In the genomic region with DNA sequence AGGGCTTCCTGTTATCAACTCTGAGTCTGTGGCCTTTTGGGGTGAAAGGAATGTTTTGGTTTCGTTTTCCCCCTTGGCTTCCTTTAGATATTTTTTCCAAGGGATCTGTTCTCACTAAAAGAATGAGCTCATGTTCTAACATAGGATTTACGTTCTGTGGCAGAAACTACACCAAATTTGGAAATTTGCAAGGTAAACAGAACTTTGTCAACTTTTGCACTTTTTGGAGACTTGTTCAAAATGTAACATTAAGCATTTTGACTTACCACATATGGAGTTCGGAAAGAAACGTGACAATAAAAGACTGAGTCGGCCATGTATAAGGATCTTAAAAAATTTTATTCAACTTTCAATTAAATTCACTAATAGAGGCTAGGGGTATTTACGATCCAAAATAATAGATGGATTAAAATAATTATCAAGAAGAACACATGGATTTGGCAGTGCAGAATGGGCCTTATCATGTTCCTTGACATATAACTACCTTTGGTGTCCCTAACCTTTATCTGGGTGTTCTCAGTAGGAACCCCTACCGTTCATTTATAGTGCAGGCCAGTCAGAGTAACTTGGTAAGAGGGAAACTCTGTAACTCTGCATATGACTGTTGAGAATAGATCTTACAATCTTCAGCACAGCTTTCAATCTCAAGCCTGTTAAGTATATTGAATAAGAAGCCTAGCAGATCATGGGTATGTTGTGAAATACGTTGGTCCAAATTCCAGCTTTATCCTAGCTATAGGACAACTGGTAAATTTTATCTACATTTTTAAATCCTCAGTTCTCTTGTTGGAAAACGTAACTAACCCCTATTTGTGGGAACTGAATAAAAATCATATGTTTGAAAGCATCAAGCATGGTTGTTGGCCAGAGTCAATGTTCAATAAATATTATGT, we compare ENCODE assay signal across 1 cellular context.
A peak's percentile ranks its signal among the peaks of the same experiment; 100 is the strongest.
TF ChIP-seq lines count a peak whose summit lies in the region.

No MANE protein-coding gene starts in this region.

TF ChIP-seq in K562, 482 proteins besides CTCF, POLR2A, EP300 and RAD21 (continued from another document):
- TF ChIP-seq ARID3A (IDR thresholded peaks at IDR 0.05; ENCODE audit: borderline replicate concordance, low read depth, low read length) (peak; percentile 79; the same call in 1 of the 2 replicates), GABPA (tag; conservative IDR thresholded peaks at IDR 0.05; ENCODE audit: low read depth) (peak; percentile 16; the same call in 1 of the 2 replicates), ATF1 (CRISPR knock-in tag; IDR thresholded peaks at IDR 0.05) (no peak), ATF1 (tag; IDR thresholded peaks at IDR 0.05) (peak; percentile 44; the same call in 1 of the 2 replicates), HCFC1 (IDR thresholded peaks at IDR 0.05; ENCODE audit: low read depth, low read length) (no peak), SIX5 (IDR thresholded peaks at IDR 0.05; ENCODE audit: borderline replicate concordance in 1 of 2, insufficient read depth in 1 of 2, low read depth in 1 of 2, low read length in 2 of 2) (no peak), RNF2 (IDR thresholded peaks at IDR 0.05) (peak; percentile 45; the same call in 1 of the 2 replicates), ZZZ3 (IDR thresholded peaks at IDR 0.05) (no peak), SMARCE1 (IDR thresholded peaks at IDR 0.05) (peak; percentile 62), GTF2E2 (tag; IDR thresholded peaks at IDR 0.05) (0 out of 2 replicates have a peak, but pooled peaks have one; percentile 40)
